In the genomic region with DNA sequence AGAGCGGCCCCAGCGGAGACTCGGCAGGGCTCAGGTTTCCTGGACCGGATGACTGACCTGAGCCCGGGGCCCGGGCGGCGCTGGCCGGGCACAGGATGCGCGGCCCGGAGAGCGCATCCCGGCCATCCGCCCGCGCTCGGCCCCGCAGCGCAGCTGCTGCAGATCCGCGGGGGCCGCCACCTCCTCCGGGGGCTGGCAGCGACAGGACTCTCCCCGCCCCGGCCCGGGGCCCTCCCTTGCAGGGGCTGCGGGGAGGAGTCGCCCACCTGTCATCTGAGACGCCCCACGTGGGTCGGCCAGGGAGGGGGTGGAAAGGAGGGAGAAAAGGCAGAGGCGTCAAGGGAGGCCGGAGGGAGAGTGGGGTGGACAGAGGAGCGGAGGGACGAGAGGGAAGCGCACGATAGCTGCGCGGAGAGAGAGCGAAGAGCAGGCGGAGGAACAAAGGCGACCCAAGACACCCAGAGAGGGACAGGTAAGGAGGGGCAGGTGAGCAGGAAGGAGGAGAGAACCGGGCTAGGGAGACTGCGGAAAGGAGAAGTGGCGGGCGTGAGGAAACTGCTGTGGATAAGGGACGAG, we compare ENCODE assay signal across 8 cellular contexts. TPM values are rescaled to one million over a fixed set of nuclear protein-coding genes. Genes with fewer than 3 reads are reported as not detected.
DNase-seq lines count a peak whose midpoint lies in the region; ATAC-seq and TF ChIP-seq lines count a peak whose summit lies in the region.

No MANE protein-coding gene starts in this region.

- peak overlapping the region; percentile 100 for H3K27ac Mint-ChIP-seq in activated B cell treated with CpG ODN at 0.5 μM for 24 hours

- peaks cover 34% of the 10 kb centered on the region for H3K36me3 Mint-ChIP-seq in activated B cell treated with CpG ODN at 0.5 μM for 24 hours (ENCODE audit: low read depth)

- intact Hi-C loops in activated B cell treated with CpG ODN at 0.5 μM for 24 hours (cut with micrococcal nuclease), result loop anchor here (1.0 to 10.0 kb wide), 11 partner anchors 13 to 1267 kb away; a partner anchor contains a TSS

- ATAC-seq in HG02870 (IDR thresholded peaks at IDR 0.05; ENCODE audit: unreplicated experiment) (peak; percentile 45), activated B cell treated with CpG ODN at 0.5 μM for 24 hours (ENCODE audit: low read depth) (peak; percentile 67)

- no peaks in the 10 kb centered on the region for H3K9me3 Mint-ChIP-seq in activated B cell treated with CpG ODN at 0.5 μM for 24 hours

- H3K27me3 Mint-ChIP-seq in activated B cell treated with CpG ODN at 0.5 μM for 24 hours, result no peaks in the 10 kb centered on the region

- H3K27ac ChIP-seq in cingulate gyrus (ENCODE audit: low read depth, low read length), result peak overlapping the region; percentile 98

- H3K4me3 Mint-ChIP-seq in activated B cell treated with CpG ODN at 0.5 μM for 24 hours, result peak overlapping the region; percentile 100

- CTCF ChIA-PET in activated B cell treated with CpG ODN at 0.5 μM for 24 hours (lab: Charles Lee), result interaction anchor here (0.5 to 1.7 kb wide), 2 partner anchors 14 to 547 kb away, joined by 3 to 7 read pairs; no protein-coding TSS in a partner anchor

- DNase-seq in activated T-cell treated with anti-CD3 and anti-CD28 coated beads for 24 hours (ENCODE audit: low read depth) (peak; percentile 57), NCI-H2029 treated with DMSO at 0.1 percent for 48 hours (lab: John Stamatoyannopoulos, UW) (peak; percentile 57), activated B cell treated with CpG ODN at 0.5 μM for 24 hours (peak; percentile 76), left kidney (ENCODE audit: low read depth, low spot score) (peak; percentile 99)
- DNase-seq in activated T-cell treated with anti-CD3 and anti-CD28 coated beads, Interleukin-2, amount 50 U/mL, for 48 hours, result no peak
- DNase-seq in stimulated activated CD4-positive, alpha-beta T cell treated with anti-CD3 and anti-CD28 coated beads, Interleukin-2, amount 100 ng/mL, for 4 hours (ENCODE audit: low read depth), result peak; percentile 72

- H3K4me1 Mint-ChIP-seq in activated B cell treated with CpG ODN at 0.5 μM for 24 hours, result peaks cover 39% of the 10 kb centered on the region

- POLR2A ChIA-PET in activated B cell treated with CpG ODN at 0.5 μM for 24 hours (lab: Charles Lee), result interaction anchor here (0.6 to 3.2 kb wide), 14 partner anchors 13 to 794 kb away, joined by 3 to 102 read pairs (median 6); a partner anchor contains a TSS

- TF ChIP-seq CTCF in activated B cell treated with CpG ODN at 0.5 μM for 24 hours (IDR thresholded peaks at IDR 0.05), result no peak

RNA-seq across cellular contexts. Expression of a gene that starts 0.5 kb away (rescaled TPM):
- total RNA-seq in activated B cell treated with CpG ODN at 0.5 μM for 24 hours, result 272 and 279 TPM in 2 replicates

RNA-seq across cellular contexts. Expression of a gene that starts 54.5 kb away (rescaled TPM):
- total RNA-seq in activated B cell treated with CpG ODN at 0.5 μM for 24 hours, result 9.8 and 11.2 TPM in 2 replicates

Comparison
In these comparisons a context has a peak if more than half of its experiments do, and no peak if none do; other contexts are left out.
1. DNase-seq: peak in activated T-cell treated with anti-CD3 and anti-CD28 coated beads for 24 hours (single experiment), NCI-H2029 treated with DMSO at 0.1 percent for 48 hours (single experiment), activated B cell treated with CpG ODN at 0.5 μM for 24 hours (single experiment), left kidney (single experiment) and stimulated activated CD4-positive, alpha-beta T cell treated with anti-CD3 and anti-CD28 coated beads, Interleukin-2, amount 100 ng/mL, for 4 hours (single experiment); none in activated T-cell treated with anti-CD3 and anti-CD28 coated beads, Interleukin-2, amount 50 U/mL, for 48 hours (0 of 2).